20 cellular contexts compared by ENCODE assay signal in genomic region chr2:198702796-198703195, GRCh38.
DNase-seq lines count a peak whose midpoint lies in the region; ATAC-seq and TF ChIP-seq lines count a peak whose summit lies in the region.
"Had no signal": no experiment of that assay in that cellular context is flagged by ENCODE, and none has a peak within 500 bp of the region (broad histone marks: within the 10 kb centered on the region; RNA-seq: fewer than 3 reads in every experiment).

No MANE protein-coding gene starts in this region.

- H3K4me3 Mint-ChIP-seq in activated CD8-positive, alpha-beta T cell treated with anti-CD3 and anti-CD28 coated beads, Interleukin-2, amount 10 ng/mL, durations not matched to agents 7 days and 5 days: no peak overlapping the region
- H3K4me3 Mint-ChIP-seq: CD4-positive, CD25-positive, alpha-beta regulatory T cell; CD8-positive, alpha-beta memory T cell had no signal

- no peaks in the 10 kb centered on the region for H3K27me3 Mint-ChIP-seq in activated CD8-positive, alpha-beta T cell treated with anti-CD3 and anti-CD28 coated beads, Interleukin-2, amount 10 ng/mL, durations not matched to agents 7 days and 5 days (ENCODE audit: low read depth)
- H3K27me3 Mint-ChIP-seq: CD4-positive, CD25-positive, alpha-beta regulatory T cell had no signal

- H3K4me1 ChIP-seq in mucosa of descending colon (ENCODE audit: low read depth): peaks cover 20% of the 10 kb centered on the region
- H3K4me1 ChIP-seq: BE2C, Caco-2, HAP-1 had no signal

- DNase-seq in mucosa of descending colon (no peak), NCI-H146 treated with DMSO at 0.1 percent for 48 hours (lab: John Stamatoyannopoulos, UW; ENCODE audit: unreplicated experiment) (no peak), iPS-NIHi7 (ENCODE audit: extremely low spot score) (no peak)
- no peak for DNase-seq in activated CD8-positive, alpha-beta T cell treated with anti-CD3 and anti-CD28 coated beads, Interleukin-2, amount 10 ng/mL, durations not matched to agents 7 days and 5 days
- no peak for DNase-seq in activated CD4-positive, alpha-beta T cell treated with anti-CD3 and anti-CD28 coated beads for 1 hour
- DNase-seq: ACHN; BE2C; C1 segment of cervical spinal cord; Caco-2; CD4-positive, CD25-positive, alpha-beta regulatory T cell; CD8-positive, alpha-beta memory T cell; DMS79; GDM1; GM23248; IMR-90 had no signal

- H3K4me3 ChIP-seq in mucosa of descending colon: no peak overlapping the region
- H3K4me3 ChIP-seq: GM23248, HAP-1, K562 had no signal

- TF ChIP-seq CTCF in mucosa of descending colon (IDR thresholded peaks at IDR 0.05): no peak

- ATAC-seq in GM19395 (IDR thresholded peaks at IDR 0.05; ENCODE audit: unreplicated experiment): peak; percentile 45
- peak; percentile 63 for ATAC-seq in HG02759 (IDR thresholded peaks at IDR 0.05; ENCODE audit: unreplicated experiment)
- ATAC-seq in HG03520 (IDR thresholded peaks at IDR 0.05; ENCODE audit: unreplicated experiment): peak; percentile 47
- peak; percentile 37 for ATAC-seq in mucosa of descending colon
- ATAC-seq in activated CD8-positive, alpha-beta T cell treated with anti-CD3 and anti-CD28 coated beads, Interleukin-2, amount 10 ng/mL, durations not matched to agents 7 days and 5 days: no peak
- ATAC-seq: K562 had no signal

- CTCF ChIA-PET in activated CD8-positive, alpha-beta T cell treated with anti-CD3 and anti-CD28 coated beads, Interleukin-2, amount 10 ng/mL, durations not matched to agents 7 days and 5 days (lab: Charles Lee): no interaction called here

- intact Hi-C loops in mucosa of descending colon (cut with DNase I, micrococcal nuclease): no loop called here

- no peaks in the 10 kb centered on the region for H3K9me3 ChIP-seq in mucosa of descending colon
- H3K9me3 ChIP-seq: BE2C, Caco-2, HAP-1 had no signal

- H3K36me3 Mint-ChIP-seq in activated CD8-positive, alpha-beta T cell treated with anti-CD3 and anti-CD28 coated beads, Interleukin-2, amount 10 ng/mL, durations not matched to agents 7 days and 5 days (ENCODE audit: low read depth): no peaks in the 10 kb centered on the region
- H3K36me3 Mint-ChIP-seq: CD4-positive, CD25-positive, alpha-beta regulatory T cell; CD8-positive, alpha-beta memory T cell had no signal

- no peaks in the 10 kb centered on the region for H3K36me3 ChIP-seq in mucosa of descending colon (ENCODE audit: low read depth)
- H3K36me3 ChIP-seq: BE2C, HAP-1 had no signal

- H3K9me3 Mint-ChIP-seq in activated CD8-positive, alpha-beta T cell treated with anti-CD3 and anti-CD28 coated beads, Interleukin-2, amount 10 ng/mL, durations not matched to agents 7 days and 5 days (ENCODE audit: insufficient read depth): no peaks in the 10 kb centered on the region

- POLR2A ChIA-PET in activated CD8-positive, alpha-beta T cell treated with anti-CD3 and anti-CD28 coated beads, Interleukin-2, amount 10 ng/mL, durations not matched to agents 7 days and 5 days (lab: Charles Lee): no interaction called here

- H3K4me1 Mint-ChIP-seq in activated CD8-positive, alpha-beta T cell treated with anti-CD3 and anti-CD28 coated beads, Interleukin-2, amount 10 ng/mL, durations not matched to agents 7 days and 5 days (ENCODE audit: low read depth): no peaks in the 10 kb centered on the region
- H3K4me1 Mint-ChIP-seq: CD4-positive, CD25-positive, alpha-beta regulatory T cell; CD8-positive, alpha-beta memory T cell had no signal

- H3K27ac Mint-ChIP-seq in activated CD8-positive, alpha-beta T cell treated with anti-CD3 and anti-CD28 coated beads, Interleukin-2, amount 10 ng/mL, durations not matched to agents 7 days and 5 days: no peak overlapping the region
- H3K27ac Mint-ChIP-seq: CD4-positive, CD25-positive, alpha-beta regulatory T cell; CD8-positive, alpha-beta memory T cell had no signal
